Comparison of ENCODE assay signal across 33 cellular contexts in the genomic region with DNA sequence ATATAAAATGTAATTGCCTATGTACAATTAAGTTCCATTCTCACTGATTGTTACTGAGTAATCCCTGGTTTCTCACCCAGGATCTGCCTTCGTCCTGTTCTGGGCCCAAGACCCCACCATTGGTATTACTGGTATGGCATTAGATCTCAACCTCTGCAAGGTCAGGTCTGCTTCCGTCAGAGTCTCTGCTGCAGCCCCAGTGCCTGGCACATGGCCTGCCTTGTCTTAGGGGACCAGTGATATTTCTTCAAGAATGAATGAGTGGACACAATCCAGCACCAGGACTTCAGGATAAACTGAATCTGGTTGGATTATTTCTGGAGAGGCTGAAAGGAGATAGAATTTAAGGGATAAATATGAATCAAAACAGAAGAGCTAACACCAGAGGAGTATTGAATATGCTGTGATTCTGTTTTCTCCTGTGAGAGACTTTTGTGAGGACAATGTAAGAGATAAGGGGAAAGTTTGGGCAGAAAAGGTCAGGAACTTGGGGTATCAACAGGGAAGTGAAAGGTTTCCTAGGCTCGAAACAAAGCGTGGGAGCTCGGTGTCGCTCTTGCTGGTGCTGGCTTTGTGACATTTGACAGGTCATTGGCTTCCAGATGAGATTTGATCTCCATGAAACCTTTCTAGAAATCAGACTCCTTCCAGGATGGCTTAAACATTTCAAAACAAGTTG.
"Had no signal": no experiment of that assay in that cellular context is flagged by ENCODE, and none has a peak within 500 bp of the region (broad histone marks: within the 10 kb centered on the region; RNA-seq: fewer than 3 reads in every experiment).

No MANE protein-coding gene starts in this region.

- H3K27ac Mint-ChIP-seq: activated B cell treated with CpG ODN at 0.5 μM for 24 hours; activated CD8-positive, alpha-beta T cell treated with anti-CD3 and anti-CD28 coated beads for 36 hours; activated naive CD8-positive, alpha-beta T cell; activated T-helper 17 cell treated with anti-CD3 and anti-CD28 coated beads, Interleukin-2, amount 50 U/mL, for 72 hours; dendritic cell treated with granulocyte-macrophage colony-stimulating factor and Interleukin-4, amounts not matched to agents 40 ng/mL and 50 ng/mL, for 4 days; endodermal cell; T-helper 17 cell; T-helper 2 cell treated with Interferon-gamma antibody and Interleukin-4, amounts not matched to agents 5 μg/mL and 100 μg/mL, for 36 hours had no signal

- H3K27me3 ChIP-seq: brain microvascular endothelial cell, dorsolateral prefrontal cortex, foreskin keratinocyte, gastrocnemius medialis had no signal

- H3K4me1 ChIP-seq: foreskin keratinocyte, gastrocnemius medialis had no signal

- H3K9me3 Mint-ChIP-seq: activated CD8-positive, alpha-beta T cell treated with anti-CD3 and anti-CD28 coated beads for 36 hours; activated T-cell treated with anti-CD3 and anti-CD28 coated beads, Interleukin-2, amount 50 U/mL, for 4 hours; activated T-helper 17 cell treated with anti-CD3 and anti-CD28 coated beads, Interleukin-2, amount 50 U/mL, for 72 hours; central memory CD8-positive, alpha-beta T cell had no signal

- FAIRE-seq: astrocyte, bronchial epithelial cell had no signal

- DNase-seq: activated B cell treated with CpG ODN at 0.5 μM for 24 hours; activated CD4-positive, alpha-beta T cell treated with anti-CD3 and anti-CD28 coated beads for 48 hours; activated CD4-positive, alpha-beta T cell treated with anti-CD3 and anti-CD28 coated beads, Interleukin-2, amount 50 U/mL, for 1 hour; activated CD4-positive, alpha-beta T cell treated with anti-CD3 and anti-CD28 coated beads, Interleukin-2, amount 50 U/mL, for 48 hours; activated CD8-positive, alpha-beta memory T cell treated with anti-CD3 and anti-CD28 coated beads for 24 hours; activated CD8-positive, alpha-beta T cell treated with anti-CD3 and anti-CD28 coated beads for 36 hours; activated effector memory CD4-positive, alpha-beta T cell treated with Interleukin-2 at 50 U/mL for 16 hours; activated gamma-delta T cell treated with Interleukin-2 at 50 U/mL for 16 hours; activated naive CD4-positive, alpha-beta T cell treated with anti-CD3 and anti-CD28 coated beads, Interleukin-2, amount 50 U/mL, for 16 hours; activated naive CD4-positive, alpha-beta T cell treated with Interleukin-2 at 50 U/mL for 16 hours; activated T-cell treated with anti-CD3 and anti-CD28 coated beads, Interleukin-2, amount 50 U/mL, for 4 hours; amniotic stem cell; anterior cingulate cortex; brain microvascular endothelial cell; dorsolateral prefrontal cortex; effector memory CD4-positive, alpha-beta T cell; endodermal cell; foreskin keratinocyte; gastrocnemius medialis; T-helper 1 cell; T-helper 17 cell; T1000; WERI-Rb-1 had no signal

- H3K27ac ChIP-seq: brain microvascular endothelial cell, coronary artery, dorsolateral prefrontal cortex, foreskin keratinocyte, gastrocnemius medialis, WERI-Rb-1 had no signal

- H3K27me3 Mint-ChIP-seq: activated B cell treated with CpG ODN at 0.5 μM for 24 hours; central memory CD8-positive, alpha-beta T cell; T-helper 17 cell had no signal

- ATAC-seq: activated CD4-positive, CD25-positive, alpha-beta regulatory T cell treated with anti-CD3 and anti-CD28 coated beads, Interleukin-2, amount 50 U/mL, for 24 hours; activated CD8-positive, alpha-beta T cell treated with anti-CD3 and anti-CD28 coated beads for 36 hours; activated T-cell treated with anti-CD3 and anti-CD28 coated beads, Interleukin-2, amount 50 U/mL, for 4 hours; activated T-helper 17 cell treated with anti-CD3 and anti-CD28 coated beads, Interleukin-2, amount 50 U/mL, for 72 hours; esophagus mucosa; foreskin keratinocyte; gastrocnemius medialis; T-helper 17 cell had no signal

- H3K9me3 ChIP-seq: gastrocnemius medialis had no signal

- H3K36me3 ChIP-seq: brain microvascular endothelial cell, gastrocnemius medialis, WERI-Rb-1 had no signal

- H3K4me1 Mint-ChIP-seq: activated B cell treated with CpG ODN at 0.5 μM for 24 hours; activated T-helper 17 cell treated with anti-CD3 and anti-CD28 coated beads, Interleukin-2, amount 50 U/mL, for 72 hours; central memory CD8-positive, alpha-beta T cell; endodermal cell; T-helper 17 cell had no signal

- H3K4me3 Mint-ChIP-seq: activated B cell treated with CpG ODN at 0.5 μM for 24 hours; activated CD8-positive, alpha-beta T cell treated with anti-CD3 and anti-CD28 coated beads for 36 hours; activated naive CD8-positive, alpha-beta T cell; activated T-cell treated with anti-CD3 and anti-CD28 coated beads, Interleukin-2, amount 50 U/mL, for 4 hours; activated T-helper 17 cell treated with anti-CD3 and anti-CD28 coated beads, Interleukin-2, amount 50 U/mL, for 72 hours; central memory CD8-positive, alpha-beta T cell; dendritic cell treated with granulocyte-macrophage colony-stimulating factor and Interleukin-4, amounts not matched to agents 40 ng/mL and 50 ng/mL, for 4 days; endodermal cell; T-helper 17 cell; T-helper 2 cell treated with Interferon-gamma antibody and Interleukin-4, amounts not matched to agents 5 μg/mL and 100 μg/mL, for 36 hours had no signal

- H3K4me3 ChIP-seq: coronary artery, dorsolateral prefrontal cortex, gastrocnemius medialis had no signal
